ENCODE assay signal across 1 cellular context in the genomic region with DNA sequence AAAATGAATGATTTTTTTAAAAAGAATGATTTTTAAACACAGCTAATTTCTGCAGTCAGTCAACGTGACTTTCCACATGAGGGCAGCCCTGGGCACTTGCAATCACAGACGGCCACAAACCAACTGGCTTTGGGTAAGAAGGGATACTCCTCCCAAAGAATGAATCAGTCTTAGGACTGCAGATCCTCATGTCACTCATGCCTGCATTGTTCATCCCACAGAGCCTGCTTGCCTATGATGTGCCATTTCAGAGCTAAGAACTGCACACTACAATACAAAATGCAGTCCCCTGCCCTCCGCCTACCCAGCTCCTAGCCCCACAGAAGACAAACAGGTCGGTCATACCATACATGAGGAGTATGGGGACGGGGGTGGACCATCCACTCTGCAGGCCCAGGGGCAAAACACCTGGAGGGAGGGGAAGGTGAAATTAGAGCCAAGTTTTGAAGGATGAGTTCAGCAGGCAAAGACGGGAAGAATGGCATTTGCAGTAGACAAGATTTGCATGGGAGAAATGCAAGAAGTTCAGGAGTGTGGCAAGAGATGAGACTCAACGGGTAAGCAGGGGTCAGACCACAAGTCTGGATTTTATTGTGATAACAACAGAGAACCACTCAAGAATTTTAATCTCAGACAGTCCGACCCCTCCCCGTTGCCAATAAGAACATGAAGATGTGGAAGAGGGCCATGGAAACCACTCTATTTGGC.
TF ChIP-seq lines count a peak whose summit lies in the region.

No MANE protein-coding gene starts in this region.

TF ChIP-seq in GM12878, 131 proteins besides CTCF, POLR2A, EP300 and RAD21:
- TF ChIP-seq SMC3 (IDR thresholded peaks at IDR 0.05; ENCODE audit: borderline replicate concordance, low read length) = peak; percentile 21; the same call in 1 of the 2 replicates
- no peak for TF ChIP-seq ZNF622 (IDR thresholded peaks at IDR 0.05)
TF ChIP-seq in GM12878: peak in this region for 1.
